10 cellular contexts compared by ENCODE assay signal in genomic region chr16:982152-983043, GRCh38. TPM values are rescaled to one million over a fixed set of nuclear protein-coding genes. Genes with fewer than 3 reads are reported as not detected.
DNase-seq lines count a peak whose midpoint lies in the region; ATAC-seq, FAIRE-seq and TF ChIP-seq lines count a peak whose summit lies in the region.
"Had no signal": no experiment of that assay in that cellular context is flagged by ENCODE, and none has a peak within 500 bp of the region (broad histone marks: within the 10 kb centered on the region; RNA-seq: fewer than 3 reads in every experiment).

No MANE protein-coding gene starts in this region.

- H3K9me3 ChIP-seq in CD4-positive, alpha-beta memory T cell (ENCODE audit: control insufficient read depth in 1 of 2, low read length in 2 of 2) = no peaks in the 10 kb centered on the region
- H3K9me3 ChIP-seq in NT2/D1 (ENCODE audit: insufficient read depth, low read length) (no peaks in the 10 kb centered on the region), H1 (ENCODE audit: insufficient read depth in 2 of 2, low read depth in 1 of 2, low read length in 1 of 2) (no peaks in the 10 kb centered on the region), pancreas (no peaks in the 10 kb centered on the region)

- POLR2A ChIA-PET in CD4-positive, alpha-beta memory T cell (lab: Charles Lee; ENCODE audit: partially characterized antibody) = interaction anchor here (1.3 to 6.6 kb wide), 5 partner anchors 14 to 241 kb away, joined by 4 to 120 read pairs (median 49); partner anchors contain the start of genes CHTF18, LMF1 and RPUSD1
- POLR2A ChIA-PET in H1 (lab: Charles Lee; ENCODE audit: partially characterized antibody) = interaction anchor here (1.2 kb wide), 1 partner anchor 10 kb away, joined by 3 read pairs; no protein-coding TSS in a partner anchor
- POLR2A ChIA-PET in RWPE1 (lab: Yijun Ruan, JAX; ENCODE audit: low non-redundant PET) = no interaction called here

- H3K79me2 ChIP-seq in H1 (ENCODE audit: control insufficient read depth in 1 of 2, insufficient read depth in 2 of 2, low read length in 2 of 2) = no peaks in the 10 kb centered on the region

- H3K9me3 Mint-ChIP-seq in CD4-positive, alpha-beta memory T cell = peaks cover 0 to 4% (median 0%) of the 10 kb centered on the region in 8 donors

- H2AK5ac ChIP-seq in H1 (ENCODE audit: low read depth, low read length) = no peak overlapping the region

- intact Hi-C loops in CD4-positive, alpha-beta memory T cell (cut with micrococcal nuclease) = no loop called here
- intact Hi-C loops in pancreas (cut with DNase I) = no loop called here

- H3K4me3 Mint-ChIP-seq in CD4-positive, alpha-beta memory T cell = peak overlapping the region; percentile 48 to 73 (median 62)

- peak overlapping the region; percentile 74 to 84 for H3K4me2 ChIP-seq in H1 (ENCODE audit: insufficient read depth in 1 of 2, low read depth in 2 of 2, low read length in 2 of 2)

- TF ChIP-seq RAD21 in H1 (IDR thresholded peaks at IDR 0.05 in 1 of 2, conservative IDR thresholded peaks at IDR 0.05 in 1 of 2; ENCODE audit: low read depth in 2 of 2, low read length in 2 of 2) = no peak

- no peak overlapping the region for H2BK20ac ChIP-seq in H1 (ENCODE audit: low read length)

- no peak overlapping the region for H2BK12ac ChIP-seq in H1 (ENCODE audit: low read depth, low read length)

- H3K4me1 Mint-ChIP-seq in CD4-positive, alpha-beta memory T cell = peaks cover 6 to 8% (median 7%) of the 10 kb centered on the region in 4 donors

- H3K27ac ChIP-seq in CD4-positive, alpha-beta memory T cell (ENCODE audit: low read depth, low read length) = no peak overlapping the region
- H3K27ac ChIP-seq in H1 (ENCODE audit: low read depth, low read length) (no peak overlapping the region), pancreas (no peak overlapping the region), RWPE1 (no peak overlapping the region)

- H3K18ac ChIP-seq in H1 (ENCODE audit: extremely low read depth, low read length) = no peak overlapping the region

- ATAC-seq in pancreas (no peak), HG02571 (IDR thresholded peaks at IDR 0.05; ENCODE audit: unreplicated experiment) (no peak)

- no peak for TF ChIP-seq CTCF in H1 (IDR thresholded peaks at IDR 0.05; ENCODE audit: control extremely low read depth in 1 of 3, insufficient read depth in 1 of 3, low read depth in 1 of 3, low read length in 3 of 3)
- TF ChIP-seq CTCF in pancreas (IDR thresholded peaks at IDR 0.05) = no peak
- TF ChIP-seq CTCF in RWPE1 (conservative IDR thresholded peaks at IDR 0.05; ENCODE audit: low read depth) = no peak

- H3K9ac ChIP-seq in NT2/D1 (ENCODE audit: insufficient read length, low read depth) (peak overlapping the region; percentile 82), H1 (replicated peaks in 1 of 4; ENCODE audit: extremely low read depth in 1 of 4, low read depth in 3 of 4, low read length in 3 of 4) (no peak overlapping the region)

- H3K27me3 Mint-ChIP-seq in CD4-positive, alpha-beta memory T cell = peaks cover 0 to 4% of the 10 kb centered on the region in 2 donors

- no peaks in the 10 kb centered on the region; the same call in 1 of the 2 replicates for H3K79me1 ChIP-seq in H1 (ENCODE audit: low read depth, low read length)

- H3K14ac ChIP-seq in H1 (ENCODE audit: insufficient read length) = no peak overlapping the region

- H3K23ac ChIP-seq in H1 (ENCODE audit: insufficient read length) = no peak overlapping the region

- no peaks in the 10 kb centered on the region for H3K36me3 ChIP-seq in CD4-positive, alpha-beta memory T cell (ENCODE audit: insufficient read depth, low read length)
- H3K36me3 ChIP-seq in NT2/D1 (ENCODE audit: insufficient read depth, insufficient read length, low read length) (no peaks in the 10 kb centered on the region), H1 (ENCODE audit: control insufficient read depth in 2 of 4, insufficient read depth in 4 of 4, low read length in 3 of 4) (peaks cover 0 to 6% (median 0%) of the 10 kb centered on the region in 4 experiments; a peak in 1 of 8 replicates), pancreas (no peaks in the 10 kb centered on the region)

- H4K91ac ChIP-seq in H1 (replicated peaks; ENCODE audit: insufficient read length, low read length) = no peak overlapping the region

- no peak overlapping the region for H2BK15ac ChIP-seq in H1 (ENCODE audit: low read length)

- no peak for TF ChIP-seq POLR2A in H1 (IDR thresholded peaks at IDR 0.05; ENCODE audit: control extremely low read depth in 1 of 2, low read depth in 2 of 2, low read length in 2 of 2)

- CTCF ChIA-PET in CD4-positive, alpha-beta memory T cell (lab: Charles Lee; ENCODE audit: partially characterized antibody) = interaction anchor here (0.7 to 1.1 kb wide), 2 partner anchors 18 to 74 kb away, joined by 4 read pairs; no protein-coding TSS in a partner anchor
- CTCF ChIA-PET in H1 (lab: Charles Lee; ENCODE audit: partially characterized antibody) = interaction anchor here (0.9 to 1.5 kb wide), 4 partner anchors 25 to 75 kb away, joined by 3 to 4 read pairs (median 4); no protein-coding TSS in a partner anchor
- CTCF ChIA-PET in RWPE1 (lab: Yijun Ruan, JAX) = no interaction called here

- H4K5ac ChIP-seq in H1 (ENCODE audit: insufficient read length, low read depth, low read length) = no peak overlapping the region

- no peak for TF ChIP-seq EP300 in H1 (IDR thresholded peaks at IDR 0.05; ENCODE audit: borderline replicate concordance in 1 of 2, low read depth in 2 of 2, low read length in 2 of 2)

- peak in 3 of 5 donors; percentile 33 to 40 (median 34) for DNase-seq in CD4-positive, alpha-beta memory T cell
- DNase-seq in NT2/D1 (ENCODE audit: low read depth, low spot score) (no peak), H1 (ENCODE audit: low read depth in 1 of 2, low spot score in 2 of 2) (peak in 1 of 2 experiments; percentile 64), pancreas (peak in 2 of 6 donors; percentile 33 to 78), kidney tubule cell (ENCODE audit: low spot score) (no peak), RWPE1 (ENCODE audit: low spot score) (no peak)
- no peak for DNase-seq in stimulated activated CD4-positive, alpha-beta T cell treated with anti-CD3 and anti-CD28 coated beads, Interleukin-4, amount 100 ng/mL, for 1 hour
- DNase-seq: HCEC 1CT had no signal

- FAIRE-seq in H1 (lab: Jason Lieb, UNC) = no peak
- no peak for FAIRE-seq in pancreas (lab: Jason Lieb, UNC)

- H3K4ac ChIP-seq in H1 (replicated peaks; ENCODE audit: insufficient read length, low read depth, low read length) = no peak overlapping the region

- WGBS in H1 (ENCODE audit: extremely low coverage in 1 of 2, insufficient coverage in 1 of 2, insufficient read length in 1 of 2, insufficient replicate concordance in 2 of 2, low coverage in 1 of 2, low lambda C conversion rate in 2 of 2, missing lambda C conversion rate in 1 of 2), 2 experiments = 23% methylated on average over 35 of the region's 76 CpGs; no CpG with 5 or more reads in 1 of the 2 experiments
- WGBS in pancreas, 2 donors = 14 to 15% methylated on average over 58 to 76 of the region's 76 CpGs

- H3K27ac Mint-ChIP-seq in CD4-positive, alpha-beta memory T cell = peak overlapping the region in 3 of 7 donors; percentile 47 to 65 (median 57)

- H3K4me3 ChIP-seq in CD4-positive, alpha-beta memory T cell (ENCODE audit: low read length in 2 of 2) = peak overlapping the region in 1 of 2 donors; percentile 19
- H3K4me3 ChIP-seq in NT2/D1 (ENCODE audit: insufficient read length, low read depth) (peak overlapping the region; percentile 58), H1 (ENCODE audit: extremely low read depth in 1 of 4, insufficient read depth in 2 of 4, low read depth in 3 of 4, low read length in 4 of 4) (peak overlapping the region; percentile 34 to 65 (median 40); a peak in 6 of 8 replicates), pancreas (peak overlapping the region in 3 of 4 donors; percentile 24 to 50 (median 43))

- H3K23me2 ChIP-seq in H1 (ENCODE audit: low read depth, low read length) = peaks cover 10% of the 10 kb centered on the region; the same call in 1 of the 2 replicates

- H3K27me3 ChIP-seq in CD4-positive, alpha-beta memory T cell (ENCODE audit: insufficient read depth, low read length) = no peaks in the 10 kb centered on the region
- peaks cover 56% of the 10 kb centered on the region for H3K27me3 ChIP-seq in NT2/D1 (ENCODE audit: insufficient read depth, insufficient read length)
- peaks cover 29 to 47% (median 41%) of the 10 kb centered on the region in 4 experiments for H3K27me3 ChIP-seq in H1 (replicated peaks in 1 of 4; ENCODE audit: control insufficient read depth in 3 of 4, extremely low read depth in 1 of 4, insufficient read depth in 3 of 4, low read length in 3 of 4)
- no peaks in the 10 kb centered on the region for H3K27me3 ChIP-seq in pancreas

- no peaks in the 10 kb centered on the region for H3K36me3 Mint-ChIP-seq in CD4-positive, alpha-beta memory T cell

- H2BK120ac ChIP-seq in H1 (replicated peaks; ENCODE audit: low read depth, low read length) = no peak overlapping the region

- H4K8ac ChIP-seq in H1 (ENCODE audit: extremely low read depth, insufficient read depth, low read length) = peak overlapping the region; percentile 38

- H3K56ac ChIP-seq in H1 (replicated peaks; ENCODE audit: insufficient read length, low read depth, low read length) = no peak overlapping the region

- no peak overlapping the region for H2BK5ac ChIP-seq in H1 (ENCODE audit: low read depth, low read length)

- H2AFZ ChIP-seq in H1 (ENCODE audit: low read length) = no peak overlapping the region

- peaks cover 12% of the 10 kb centered on the region for H3K4me1 ChIP-seq in CD4-positive, alpha-beta memory T cell (ENCODE audit: insufficient read depth, low read length)
- H3K4me1 ChIP-seq in NT2/D1 (ENCODE audit: insufficient read depth, insufficient read length) = peaks cover 17% of the 10 kb centered on the region
- H3K4me1 ChIP-seq in H1 (replicated peaks in 1 of 4; ENCODE audit: control insufficient read depth in 3 of 4, insufficient read depth in 4 of 4, low read length in 3 of 4) = peaks cover 0 to 16% (median 7%) of the 10 kb centered on the region in 4 experiments; a peak in 6 of 7 replicates
- peaks cover 0 to under 1% (median 0%) of the 10 kb centered on the region in 3 donors for H3K4me1 ChIP-seq in pancreas

- peaks cover 3 to 11% of the 10 kb centered on the region in 2 experiments for H4K20me1 ChIP-seq in H1 (replicated peaks in 1 of 2; ENCODE audit: control insufficient read depth in 1 of 2, insufficient read depth in 2 of 2, low read length in 2 of 2)

RNA-seq across cellular contexts. Expression of gene SOX8, which starts 0.8 kb away (rescaled TPM):
- 1 to 10 TPM; 3.1 to 3.4 TPM for total RNA-seq in CD4-positive, alpha-beta memory T cell
- 1 to 10 TPM in 1 of 2 donors, under 1 TPM in 1; 0.47 to 1.6 TPM for polyA plus RNA-seq in CD4-positive, alpha-beta memory T cell
- total RNA-seq in H1 (2021; fragmentation: NEBNext Ultra II Directional; extraction: Animal tissue kit (Norgen Biotek cat#: 25700)) = 5.7 and 6.4 TPM in 2 replicates
- polyA plus RNA-seq in H1 (2011; rRNA removed) = 2.2 and 4.5 TPM in 2 replicates
- polyA plus RNA-seq in H1 (2011; cell fraction: cytosol; rRNA removed) = 3.4 TPM
- 6.4 TPM for polyA plus RNA-seq in H1 (2011; cell fraction: nucleus; rRNA removed)
- 2.6 to 3.6 TPM (median 3.4 TPM) in 4 replicates for polyA plus RNA-seq in H1 (2012, experiment 1 of 2)
- polyA plus RNA-seq in H1 (2012, experiment 2 of 2) = 3.8 TPM
- 4.4 TPM for polyA plus RNA-seq in H1 (2013, experiment 1 of 2)
- 4.6 TPM for polyA plus RNA-seq in H1 (2013, experiment 2 of 2)
- polyA minus RNA-seq in H1 (2011; rRNA and poly(A)+ RNA removed) = 0.51 and 1.2 TPM in 2 replicates
- 1.8 TPM for polyA minus RNA-seq in H1 (2011; cell fraction: cytosol; rRNA and poly(A)+ RNA removed)
- polyA minus RNA-seq in H1 (2011; cell fraction: nucleus; rRNA and poly(A)+ RNA removed) = 3.5 TPM
- 1 to 10 TPM in 1 of 6 donors, under 1 TPM in 5; 0.54 to 1.3 (median 0.75) TPM for total RNA-seq in pancreas
- polyA plus RNA-seq in pancreas = 1 to 10 TPM; 3.5 to 5.5 TPM
- total RNA-seq: MCF 10A had no signal

RNA-seq across cellular contexts. Expression of gene LMF1, which starts 11.6 kb away (rescaled TPM):
- total RNA-seq in CD4-positive, alpha-beta memory T cell = 10 to 100 TPM; 50.0 to 59.7 TPM
- polyA plus RNA-seq in CD4-positive, alpha-beta memory T cell = 10 to 100 TPM in 1 of 2 donors, 1 to 10 TPM in 1; 8.5 to 15.2 TPM
- 3.5 and 5.1 TPM in 2 replicates for total RNA-seq in H1 (2021; fragmentation: NEBNext Ultra II Directional; extraction: Animal tissue kit (Norgen Biotek cat#: 25700))
- polyA plus RNA-seq in H1 (2011; rRNA removed) (9.0 and 9.1 TPM in 2 replicates), pancreas (10 to 100 TPM; 48.3 to 64.6 TPM)
- polyA plus RNA-seq in H1 (2011; cell fraction: cytosol; rRNA removed) = 3.9 TPM
- polyA plus RNA-seq in H1 (2011; cell fraction: nucleus; rRNA removed) = 13.2 TPM
- 3.0 to 6.8 TPM (median 5.8 TPM) in 4 replicates for polyA plus RNA-seq in H1 (2012, experiment 1 of 2)
- 4.3 TPM for polyA plus RNA-seq in H1 (2012, experiment 2 of 2)
- polyA plus RNA-seq in H1 (2013, experiment 1 of 2) = 4.6 TPM
- 4.0 TPM for polyA plus RNA-seq in H1 (2013, experiment 2 of 2)
- polyA minus RNA-seq in H1 (2011; rRNA and poly(A)+ RNA removed) = 9.2 and 12.6 TPM in 2 replicates
- 2.3 TPM for polyA minus RNA-seq in H1 (2011; cell fraction: cytosol; rRNA and poly(A)+ RNA removed)
- polyA minus RNA-seq in H1 (2011; cell fraction: nucleus; rRNA and poly(A)+ RNA removed) = 11.4 TPM
- total RNA-seq in pancreas = 10 to 100 TPM in 4 of 6 donors, 1 to 10 TPM in 2; 9.3 to 17.6 (median 15.4) TPM

Comparison
In these comparisons a context has a peak if more than half of its experiments do, and no peak if none do; other contexts are left out.
1. DNase-seq: peak in CD4-positive, alpha-beta memory T cell (3 of 5); none in NT2/D1 (single experiment), kidney tubule cell (single experiment), stimulated activated CD4-positive, alpha-beta T cell treated with anti-CD3 and anti-CD28 coated beads, Interleukin-4, amount 100 ng/mL, for 1 hour (single experiment) and RWPE1 (single experiment).